In the genomic region with DNA sequence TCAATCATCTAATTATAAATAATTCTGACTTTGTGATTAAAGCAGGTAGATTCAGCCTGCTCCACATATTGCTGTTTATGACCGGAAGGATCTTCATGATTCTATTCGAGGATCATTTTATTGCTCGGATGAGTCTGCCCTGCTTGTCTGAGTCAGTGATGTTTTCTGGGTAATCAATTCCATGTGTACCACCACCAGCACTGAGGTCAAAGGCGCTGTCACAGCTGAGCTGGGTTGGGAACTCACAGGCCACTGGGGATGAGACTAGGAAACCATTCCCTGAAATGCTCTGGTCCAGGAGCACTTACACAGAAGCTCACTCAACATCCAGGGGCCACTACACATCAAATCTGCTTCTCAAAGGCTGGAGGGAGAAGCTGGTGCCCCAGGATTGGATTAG, we compare ENCODE assay signal across 17 cellular contexts.
"Had no signal": no experiment of that assay in that cellular context is flagged by ENCODE, and none has a peak within 500 bp of the region (broad histone marks: within the 10 kb centered on the region; RNA-seq: fewer than 3 reads in every experiment).

No MANE protein-coding gene starts in this region.

- H3K4me1 Mint-ChIP-seq: activated B cell treated with CpG ODN at 0.5 μM for 24 hours; activated CD4-positive, alpha-beta T cell treated with anti-CD3 and anti-CD28 coated beads, Interleukin-2, amount 10 ng/mL, durations not matched to agents 7 days and 5 days; activated naive CD4-positive, alpha-beta T cell treated with anti-CD3 and anti-CD28 coated beads, Interleukin-2, amount 10 ng/mL, durations not matched to agents 7 days and 5 days; activated T-helper 17 cell treated with anti-CD3 and anti-CD28 coated beads, Interleukin-2, amount 50 U/mL, for 72 hours had no signal

- ATAC-seq: activated T-helper 17 cell treated with anti-CD3 and anti-CD28 coated beads, Interleukin-2, amount 50 U/mL, for 72 hours; foreskin keratinocyte; left ventricle myocardium superior; natural killer cell treated with Interleukin-12 subunit alpha and Interleukin-12 subunit beta and Interleukin-15 and Interleukin-18, amount 100 ng/mL, for 72 hours had no signal

- H3K4me3 ChIP-seq: tibial artery, uterus had no signal

- H3K27ac Mint-ChIP-seq: activated B cell treated with CpG ODN at 0.5 μM for 24 hours; activated CD4-positive, alpha-beta T cell treated with anti-CD3 and anti-CD28 coated beads, Interleukin-2, amount 10 ng/mL, durations not matched to agents 7 days and 5 days; activated naive CD4-positive, alpha-beta T cell treated with anti-CD3 and anti-CD28 coated beads, Interleukin-2, amount 10 ng/mL, durations not matched to agents 7 days and 5 days; activated T-helper 17 cell treated with anti-CD3 and anti-CD28 coated beads, Interleukin-2, amount 50 U/mL, for 72 hours; natural killer cell treated with Interleukin-12 subunit alpha and Interleukin-12 subunit beta and Interleukin-15 and Interleukin-18, amount 100 ng/mL, for 72 hours; T-helper 2 cell treated with Interferon-gamma antibody and Interleukin-4, amounts not matched to agents 5 μg/mL and 100 μg/mL, for 36 hours had no signal

- H3K9me3 ChIP-seq: tibial artery, uterus had no signal

- H3K27me3 ChIP-seq: foreskin keratinocyte, tibial artery, uterus had no signal

- H3K36me3 ChIP-seq: uterus had no signal

- DNase-seq: activated B cell treated with CpG ODN at 0.5 μM for 24 hours; activated CD4-positive, alpha-beta T cell treated with anti-CD3 and anti-CD28 coated beads, Interleukin-2, amount 10 ng/mL, durations not matched to agents 7 days and 5 days; activated naive CD4-positive, alpha-beta T cell treated with anti-CD3 and anti-CD28 coated beads, Interleukin-2, amount 10 ng/mL, durations not matched to agents 7 days and 5 days; dermis blood vessel endothelial cell; erythroblast; foreskin keratinocyte; left ventricle myocardium superior; mesendoderm; nucleus accumbens; posterior cingulate gyrus; stimulated activated CD4-positive, alpha-beta T cell treated with anti-CD3 and anti-CD28 coated beads, Interleukin-4, amount 100 ng/mL, for 24 hours; stimulated activated naive CD4-positive, alpha-beta T cell; tibial artery; uterus had no signal

- H3K27ac ChIP-seq: foreskin keratinocyte, tibial artery, uterus had no signal

- H3K9me3 Mint-ChIP-seq: activated B cell treated with CpG ODN at 0.5 μM for 24 hours; activated CD4-positive, alpha-beta T cell treated with anti-CD3 and anti-CD28 coated beads, Interleukin-2, amount 10 ng/mL, durations not matched to agents 7 days and 5 days; activated naive CD4-positive, alpha-beta T cell treated with anti-CD3 and anti-CD28 coated beads, Interleukin-2, amount 10 ng/mL, durations not matched to agents 7 days and 5 days; activated T-helper 17 cell treated with anti-CD3 and anti-CD28 coated beads, Interleukin-2, amount 50 U/mL, for 72 hours; natural killer cell treated with Interleukin-12 subunit alpha and Interleukin-12 subunit beta and Interleukin-15 and Interleukin-18, amount 100 ng/mL, for 72 hours; T-helper 2 cell treated with Interferon-gamma antibody and Interleukin-4, amounts not matched to agents 5 μg/mL and 100 μg/mL, for 36 hours had no signal

- H3K4me3 Mint-ChIP-seq: activated B cell treated with CpG ODN at 0.5 μM for 24 hours; activated CD4-positive, alpha-beta T cell treated with anti-CD3 and anti-CD28 coated beads, Interleukin-2, amount 10 ng/mL, durations not matched to agents 7 days and 5 days; activated naive CD4-positive, alpha-beta T cell treated with anti-CD3 and anti-CD28 coated beads, Interleukin-2, amount 10 ng/mL, durations not matched to agents 7 days and 5 days; activated T-helper 17 cell treated with anti-CD3 and anti-CD28 coated beads, Interleukin-2, amount 50 U/mL, for 72 hours; natural killer cell treated with Interleukin-12 subunit alpha and Interleukin-12 subunit beta and Interleukin-15 and Interleukin-18, amount 100 ng/mL, for 72 hours; T-helper 2 cell treated with Interferon-gamma antibody and Interleukin-4, amounts not matched to agents 5 μg/mL and 100 μg/mL, for 36 hours had no signal

- H3K36me3 Mint-ChIP-seq: natural killer cell treated with Interleukin-12 subunit alpha and Interleukin-12 subunit beta and Interleukin-15 and Interleukin-18, amount 100 ng/mL, for 72 hours had no signal

- H3K27me3 Mint-ChIP-seq: activated B cell treated with CpG ODN at 0.5 μM for 24 hours; activated CD4-positive, alpha-beta T cell treated with anti-CD3 and anti-CD28 coated beads, Interleukin-2, amount 10 ng/mL, durations not matched to agents 7 days and 5 days; activated naive CD4-positive, alpha-beta T cell treated with anti-CD3 and anti-CD28 coated beads, Interleukin-2, amount 10 ng/mL, durations not matched to agents 7 days and 5 days; activated T-helper 17 cell treated with anti-CD3 and anti-CD28 coated beads, Interleukin-2, amount 50 U/mL, for 72 hours; natural killer cell treated with Interleukin-12 subunit alpha and Interleukin-12 subunit beta and Interleukin-15 and Interleukin-18, amount 100 ng/mL, for 72 hours had no signal
